Comparison of ENCODE assay signal across 20 cellular contexts in genomic region chr5:6118691-6119090, GRCh38.
DNase-seq lines count a peak whose midpoint lies in the region; ATAC-seq and TF ChIP-seq lines count a peak whose summit lies in the region.
"Had no signal": no experiment of that assay in that cellular context is flagged by ENCODE, and none has a peak within 500 bp of the region (broad histone marks: within the 10 kb centered on the region; RNA-seq: fewer than 3 reads in every experiment).

No MANE protein-coding gene starts in this region.

- H3K4me2 ChIP-seq in PC-3 (ENCODE audit: low read length) = no peak overlapping the region
- H3K4me2 ChIP-seq: A549 had no signal

- no peaks in the 10 kb centered on the region for H3K36me3 ChIP-seq in PC-3 (ENCODE audit: low read depth, low read length)
- H3K36me3 ChIP-seq: BE2C had no signal

- H3K4me1 Mint-ChIP-seq in osteocyte (ENCODE audit: unreplicated experiment) = no peaks in the 10 kb centered on the region
- no peaks in the 10 kb centered on the region for H3K4me1 Mint-ChIP-seq in activated T-helper 1 cell treated with anti-CD3 and anti-CD28 coated beads, Interleukin-12 subunit alpha, Interleukin-12 subunit beta, Interleukin-2, Interleukin-4 antibody, amounts not matched to agents 30 ng/mL and 10 ng/mL and 1 ng/mL, durations not matched to agents 14 hours and 24 hours and 36 hours (ENCODE audit: low read depth)
- H3K4me1 Mint-ChIP-seq: CD4-positive, alpha-beta memory T cell had no signal

- H3K4me3 Mint-ChIP-seq in osteocyte (ENCODE audit: unreplicated experiment) = no peak overlapping the region
- H3K4me3 Mint-ChIP-seq in activated T-helper 1 cell treated with anti-CD3 and anti-CD28 coated beads, Interleukin-12 subunit alpha, Interleukin-12 subunit beta, Interleukin-2, Interleukin-4 antibody, amounts not matched to agents 30 ng/mL and 10 ng/mL and 1 ng/mL, durations not matched to agents 14 hours and 24 hours and 36 hours = no peak overlapping the region
- H3K4me3 Mint-ChIP-seq: CD4-positive, alpha-beta memory T cell had no signal

- no peaks in the 10 kb centered on the region for H3K27me3 Mint-ChIP-seq in osteocyte (ENCODE audit: unreplicated experiment)
- H3K27me3 Mint-ChIP-seq in activated T-helper 1 cell treated with anti-CD3 and anti-CD28 coated beads, Interleukin-12 subunit alpha, Interleukin-12 subunit beta, Interleukin-2, Interleukin-4 antibody, amounts not matched to agents 30 ng/mL and 10 ng/mL and 1 ng/mL, durations not matched to agents 14 hours and 24 hours and 36 hours (ENCODE audit: insufficient read depth) = no peaks in the 10 kb centered on the region
- H3K27me3 Mint-ChIP-seq: CD4-positive, alpha-beta memory T cell had no signal

- H3F3A ChIP-seq in PC-3 (ENCODE audit: low read length, unreplicated experiment) = no peaks in the 10 kb centered on the region

- no TSS peak for BruUV-seq in PC-3 (replicated peaks; lab: Mats Ljungman, UMichigan)

- CTCF ChIA-PET in PC-3 (lab: Charles Lee) = no interaction called here

- H3K9me3 ChIP-seq in PC-3 (ENCODE audit: low read length) = peaks cover under 1% of the 10 kb centered on the region; the same call in 1 of the 2 replicates
- H3K9me3 ChIP-seq: BE2C had no signal

- no peaks in the 10 kb centered on the region for H3K27me3 ChIP-seq in PC-3 (ENCODE audit: low read length)
- H3K27me3 ChIP-seq: BE2C had no signal

- peak; percentile 70 for DNase-seq in Daoy (ENCODE audit: low read depth)
- peak; percentile 29 for DNase-seq in PC-3
- peak; percentile 63 for DNase-seq in osteocyte (ENCODE audit: extremely low spot score, unreplicated experiment)
- no peak for DNase-seq in activated T-helper 1 cell treated with anti-CD3 and anti-CD28 coated beads, Interleukin-12 subunit alpha, Interleukin-12 subunit beta, Interleukin-2, Interleukin-4 antibody, amounts not matched to agents 30 ng/mL and 10 ng/mL and 1 ng/mL, durations not matched to agents 14 hours and 24 hours and 36 hours (ENCODE audit: low spot score)
- DNase-seq in activated CD4-positive, CD25-positive, alpha-beta regulatory T cell (lab: John Stamatoyannopoulos, UW) = no peak
- DNase-seq in activated CD4-positive, alpha-beta T cell treated with anti-CD3 and anti-CD28 coated beads, Interleukin-2, amount 50 U/mL, for 4 hours = no peak
- no peak for DNase-seq in NCI-H1092 treated with DMSO at 0.1 percent for 48 hours (lab: John Stamatoyannopoulos, UW)
- DNase-seq: 8988T; ACHN; AML-193; BE2C; C1 segment of cervical spinal cord; Calu3; CD4-positive, alpha-beta memory T cell; COR-L47; DMS53; DMS79 treated with DMSO at 0.1 percent for 48 hours; H7; HCEC 1CT had no signal

- no peak overlapping the region for H3K27ac Mint-ChIP-seq in osteocyte (ENCODE audit: unreplicated experiment)
- no peak overlapping the region for H3K27ac Mint-ChIP-seq in activated T-helper 1 cell treated with anti-CD3 and anti-CD28 coated beads, Interleukin-12 subunit alpha, Interleukin-12 subunit beta, Interleukin-2, Interleukin-4 antibody, amounts not matched to agents 30 ng/mL and 10 ng/mL and 1 ng/mL, durations not matched to agents 14 hours and 24 hours and 36 hours
- H3K27ac Mint-ChIP-seq: CD4-positive, alpha-beta memory T cell had no signal

- H4K20me1 ChIP-seq in PC-3 (ENCODE audit: low read length) = no peaks in the 10 kb centered on the region

- TF ChIP-seq CTCF in PC-3 (conservative IDR thresholded peaks at IDR 0.05; ENCODE audit: low read depth, low read length) (no peak), osteocyte (IDR thresholded peaks at IDR 0.05) (no peak)

- H3K79me2 ChIP-seq in PC-3 (ENCODE audit: low read length) = no peaks in the 10 kb centered on the region

- no peak overlapping the region for H3K27ac ChIP-seq in PC-3 (ENCODE audit: low read length)
- H3K27ac ChIP-seq: A549 had no signal

- no peaks in the 10 kb centered on the region for H3K36me3 Mint-ChIP-seq in osteocyte (ENCODE audit: unreplicated experiment)
- H3K36me3 Mint-ChIP-seq in activated T-helper 1 cell treated with anti-CD3 and anti-CD28 coated beads, Interleukin-12 subunit alpha, Interleukin-12 subunit beta, Interleukin-2, Interleukin-4 antibody, amounts not matched to agents 30 ng/mL and 10 ng/mL and 1 ng/mL, durations not matched to agents 14 hours and 24 hours and 36 hours (ENCODE audit: low read depth) = no peaks in the 10 kb centered on the region
- H3K36me3 Mint-ChIP-seq: CD4-positive, alpha-beta memory T cell had no signal

- no peaks in the 10 kb centered on the region for H3K4me1 ChIP-seq in PC-3 (ENCODE audit: insufficient read depth, low read length)
- H3K4me1 ChIP-seq: BE2C had no signal

- no peak for ATAC-seq in PC-3
- ATAC-seq: A549 had no signal

- no peak overlapping the region for H2AFZ ChIP-seq in PC-3 (ENCODE audit: low read length)

- no peak overlapping the region for H3K9ac ChIP-seq in PC-3 (ENCODE audit: low read length)

- POLR2A ChIA-PET in PC-3 (lab: Charles Lee; ENCODE audit: unreplicated experiment) = no interaction called here

- intact Hi-C loops in PC-3 (cut with micrococcal nuclease) = no loop called here
- intact Hi-C loops in activated T-helper 1 cell treated with anti-CD3 and anti-CD28 coated beads, Interleukin-12 subunit alpha, Interleukin-12 subunit beta, Interleukin-2, Interleukin-4 antibody, amounts not matched to agents 30 ng/mL and 10 ng/mL and 1 ng/mL, durations not matched to agents 14 hours and 24 hours and 36 hours (cut with micrococcal nuclease) = no loop called here

- H3K9me3 Mint-ChIP-seq in osteocyte (ENCODE audit: unreplicated experiment) = peaks cover 33% of the 10 kb centered on the region
- H3K9me3 Mint-ChIP-seq in activated T-helper 1 cell treated with anti-CD3 and anti-CD28 coated beads, Interleukin-12 subunit alpha, Interleukin-12 subunit beta, Interleukin-2, Interleukin-4 antibody, amounts not matched to agents 30 ng/mL and 10 ng/mL and 1 ng/mL, durations not matched to agents 14 hours and 24 hours and 36 hours = peaks cover 4% of the 10 kb centered on the region

- H3K4me3 ChIP-seq in PC-3 (ENCODE audit: low read length) = no peak overlapping the region
- H3K4me3 ChIP-seq: A549 had no signal

- H3K9me2 ChIP-seq in PC-3 (replicated peaks; ENCODE audit: low read length) = no peaks in the 10 kb centered on the region

Comparison
In these comparisons a context has a peak if more than half of its experiments do, and no peak if none do; other contexts are left out.
1. DNase-seq: peak in Daoy (single experiment), PC-3 (single experiment) and osteocyte (single experiment); none in activated T-helper 1 cell treated with anti-CD3 and anti-CD28 coated beads, Interleukin-12 subunit alpha, Interleukin-12 subunit beta, Interleukin-2, Interleukin-4 antibody, amounts not matched to agents 30 ng/mL and 10 ng/mL and 1 ng/mL, durations not matched to agents 14 hours and 24 hours and 36 hours (single experiment), activated CD4-positive, CD25-positive, alpha-beta regulatory T cell (0 of 4), activated CD4-positive, alpha-beta T cell treated with anti-CD3 and anti-CD28 coated beads, Interleukin-2, amount 50 U/mL, for 4 hours (0 of 2) and NCI-H1092 treated with DMSO at 0.1 percent for 48 hours (single experiment).